In the genomic region with DNA sequence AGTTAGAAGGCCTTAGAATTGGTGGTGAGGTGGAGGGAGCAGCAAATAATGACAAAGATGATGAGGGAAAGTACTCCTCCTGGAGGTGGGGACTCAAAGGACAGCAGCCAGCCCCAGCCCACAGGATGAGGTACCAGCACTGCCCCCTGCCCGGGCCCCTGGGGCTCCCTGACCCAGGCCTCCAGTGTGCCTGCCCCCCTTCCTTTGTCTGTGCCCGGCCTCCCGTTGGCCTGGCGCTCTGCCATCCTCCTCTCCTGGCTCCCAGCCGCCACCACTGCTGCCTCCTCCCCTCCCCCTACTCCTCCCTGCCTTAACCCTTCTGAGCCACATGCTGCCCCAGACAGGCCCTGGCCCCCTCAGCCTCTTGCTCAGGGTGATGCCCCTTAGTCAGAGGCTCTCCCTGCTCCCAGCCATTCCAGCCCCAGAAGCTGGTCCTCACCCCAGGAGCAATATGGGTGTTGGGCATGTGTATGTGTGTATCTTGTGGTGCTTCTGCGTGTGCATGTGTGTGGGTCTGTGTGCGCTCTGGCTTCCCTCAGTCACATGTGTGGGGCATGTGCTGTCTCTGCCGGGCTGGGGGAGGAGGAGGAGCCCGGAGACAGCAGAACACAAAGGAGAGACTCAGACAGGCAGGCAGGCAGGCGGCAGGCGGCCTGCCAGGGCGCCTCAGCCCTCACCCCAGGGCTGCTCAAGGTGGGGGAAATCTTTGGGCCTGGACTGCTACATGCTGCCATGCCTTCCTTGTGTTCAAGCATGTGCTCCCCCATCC, we compare ENCODE assay signal across 8 cellular contexts. TPM values are rescaled to one million over a fixed set of nuclear protein-coding genes. Genes with fewer than 3 reads are reported as not detected.
DNase-seq lines count a peak whose midpoint lies in the region; ATAC-seq and TF ChIP-seq lines count a peak whose summit lies in the region.

No MANE protein-coding gene starts in this region.

- no peaks in the 10 kb centered on the region for H3K36me3 ChIP-seq in left lung

- TF ChIP-seq CTCF in left lung (IDR thresholded peaks at IDR 0.05) = no peak

- intact Hi-C loops in left lung (cut with DNase I) = no loop called here

- peak; percentile 83 to 85 for DNase-seq in NCI-H2081 (lab: John Stamatoyannopoulos, UW)
- no peak for DNase-seq in NCI-H2081 treated with DMSO at 0.1 percent for 48 hours (lab: John Stamatoyannopoulos, UW)
- peak; percentile 63 for DNase-seq in NCI-H2196 treated with DMSO at 0.1 percent for 48 hours (lab: John Stamatoyannopoulos, UW; ENCODE audit: unreplicated experiment)
- DNase-seq in activated CD4-positive, alpha-beta T cell treated with anti-CD3 and anti-CD28 coated beads for 1 hour = peak; percentile 53
- DNase-seq in dedifferentiated amniotic fluid mesenchymal stem cell (ENCODE audit: extremely low spot score) = peak; percentile 73
- peak; percentile 84 to 89 for DNase-seq in left lung
- peak; percentile 55 for DNase-seq in stimulated activated CD4-positive, alpha-beta T cell treated with anti-CD3 and anti-CD28 coated beads, Interleukin-2, amount 100 ng/mL, for 4 hours (ENCODE audit: low read depth)

- peak overlapping the region; percentile 5 to 86 for H3K4me3 ChIP-seq in left lung

- H3K4me1 ChIP-seq in left lung = peaks cover 67 to 75% of the 10 kb centered on the region in 2 donors

- H3K27me3 ChIP-seq in left lung = no peaks in the 10 kb centered on the region

- peak overlapping the region; percentile 93 to 95 for H3K27ac ChIP-seq in left lung

- H3K9me3 ChIP-seq in left lung = no peaks in the 10 kb centered on the region

- ATAC-seq in left lung (peak; percentile 8), GM18858 (IDR thresholded peaks at IDR 0.05; ENCODE audit: unreplicated experiment) (no peak)

RNA-seq across cellular contexts. Expression of gene LDB1, which starts 2.6 kb away (rescaled TPM):
- total RNA-seq in left lung = 10 to 100 TPM; 40.3 to 51.0 TPM

RNA-seq across cellular contexts. Expression of gene PPRC1, which starts 15.3 kb away (rescaled TPM):
- total RNA-seq in left lung = 10 to 100 TPM; 27.8 to 41.8 TPM

RNA-seq across cellular contexts. Expression of gene NOLC1, which starts 34.6 kb away (rescaled TPM):
- total RNA-seq in left lung = 10 to 100 TPM; 34.1 to 55.3 TPM

RNA-seq across cellular contexts. Expression of gene HPS6, which starts 52.4 kb away (rescaled TPM):
- 10 to 100 TPM; 19.1 to 21.0 TPM for total RNA-seq in left lung
